9 cellular contexts compared by ENCODE assay signal in the genomic region with DNA sequence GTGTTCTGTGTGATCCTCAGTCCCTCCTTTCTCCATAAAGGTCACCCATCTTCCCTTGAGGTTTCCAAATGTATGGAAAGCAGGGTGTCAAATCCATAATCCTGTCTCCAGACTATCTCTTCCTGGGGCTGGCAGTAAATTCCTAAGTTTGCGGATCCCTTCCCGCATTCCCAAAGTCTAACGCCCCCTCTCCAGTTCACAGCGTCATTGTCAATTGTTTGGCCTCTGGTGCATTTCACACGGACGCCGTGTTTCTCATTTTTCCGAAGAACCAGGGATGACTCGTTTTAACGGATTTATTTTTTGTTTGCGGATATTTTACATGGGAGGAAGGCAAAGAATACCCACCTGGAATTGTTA. TPM values are rescaled to one million over a fixed set of nuclear protein-coding genes. Genes with fewer than 3 reads are reported as not detected.
DNase-seq lines count a peak whose midpoint lies in the region; FAIRE-seq and TF ChIP-seq lines count a peak whose summit lies in the region.
"Had no signal": no experiment of that assay in that cellular context is flagged by ENCODE, and none has a peak within 500 bp of the region (broad histone marks: within the 10 kb centered on the region; RNA-seq: fewer than 3 reads in every experiment).

No MANE protein-coding gene starts in this region.

- H4K20me1 ChIP-seq in hepatocyte (ENCODE audit: insufficient read depth, poor library complexity, severe bottlenecking) = no peaks in the 10 kb centered on the region

- H3K4me1 ChIP-seq in right atrium auricular region (peaks cover 0 to 10% of the 10 kb centered on the region in 2 donors), muscle layer of duodenum (ENCODE audit: control insufficient read depth in 1 of 2, insufficient read depth in 2 of 2, low read length in 2 of 2) (no peaks in the 10 kb centered on the region), hepatocyte (ENCODE audit: insufficient read depth) (no peaks in the 10 kb centered on the region)

- H3K36me3 ChIP-seq in right atrium auricular region = peaks cover 8% of the 10 kb centered on the region
- peaks cover 7 to 10% of the 10 kb centered on the region in 2 donors for H3K36me3 ChIP-seq in muscle layer of duodenum (ENCODE audit: control insufficient read depth in 1 of 2, insufficient read depth in 2 of 2, low read length in 2 of 2)
- no peaks in the 10 kb centered on the region for H3K36me3 ChIP-seq in hepatocyte (replicated peaks; ENCODE audit: insufficient read depth, low read depth)

- peaks cover 47% of the 10 kb centered on the region for H3K36me3 Mint-ChIP-seq in dendritic cell treated with granulocyte-macrophage colony-stimulating factor and Interleukin-4, amounts not matched to agents 40 ng/mL and 50 ng/mL, for 4 days (ENCODE audit: low read depth)

- peak overlapping the region; percentile 20 for H3K4me3 Mint-ChIP-seq in dendritic cell treated with granulocyte-macrophage colony-stimulating factor and Interleukin-4, amounts not matched to agents 40 ng/mL and 50 ng/mL, for 4 days

- TF ChIP-seq CTCF in right atrium auricular region (IDR thresholded peaks at IDR 0.05) = no peak
- no peak for TF ChIP-seq CTCF in hepatocyte (IDR thresholded peaks at IDR 0.05; ENCODE audit: poor library complexity)

- TF ChIP-seq POLR2A in H54 (IDR thresholded peaks at IDR 0.05; ENCODE audit: low read depth, low read length) = no peak

- H3K4me3 ChIP-seq in right atrium auricular region (peak overlapping the region; percentile 70 to 75), muscle layer of duodenum (ENCODE audit: low read depth in 1 of 2, low read length in 2 of 2) (peak overlapping the region; percentile 79 to 82), hepatocyte (no peak overlapping the region)

- peaks cover 15% of the 10 kb centered on the region for H3K4me1 Mint-ChIP-seq in dendritic cell treated with granulocyte-macrophage colony-stimulating factor and Interleukin-4, amounts not matched to agents 40 ng/mL and 50 ng/mL, for 4 days (ENCODE audit: low read depth)

- no peak overlapping the region for H2AFZ ChIP-seq in hepatocyte

- H3K27ac ChIP-seq in right atrium auricular region = peak overlapping the region; percentile 83 to 86
- H3K27ac ChIP-seq in muscle layer of duodenum (ENCODE audit: low read length) = peak overlapping the region; percentile 49
- H3K27ac ChIP-seq in hepatocyte = no peak overlapping the region

- 98% methylated on average over 11 of the region's 11 CpGs for WGBS in hepatocyte (ENCODE audit: low lambda C conversion rate, missing lambda C conversion rate)

- H3K9me3 Mint-ChIP-seq in dendritic cell treated with granulocyte-macrophage colony-stimulating factor and Interleukin-4, amounts not matched to agents 40 ng/mL and 50 ng/mL, for 4 days = peaks cover 79% of the 10 kb centered on the region

- H3K9me2 ChIP-seq in hepatocyte (replicated peaks; ENCODE audit: insufficient read depth) = no peaks in the 10 kb centered on the region

- no peak overlapping the region for H3K27ac Mint-ChIP-seq in dendritic cell treated with granulocyte-macrophage colony-stimulating factor and Interleukin-4, amounts not matched to agents 40 ng/mL and 50 ng/mL, for 4 days

- peaks cover 1% of the 10 kb centered on the region for H3K79me2 ChIP-seq in hepatocyte

- H3K4me2 ChIP-seq in hepatocyte = no peak overlapping the region

- H3K27me3 ChIP-seq in right atrium auricular region (no peaks in the 10 kb centered on the region), muscle layer of duodenum (ENCODE audit: low read depth, low read length) (no peaks in the 10 kb centered on the region), hepatocyte (no peaks in the 10 kb centered on the region)

- intact Hi-C loops in cardiac septum (cut with DNase I) = loop anchor here (10.0 kb wide), 1 partner anchor 139 kb away; the partner anchor contains the start of gene ZNF563
- intact Hi-C loops in dendritic cell treated with granulocyte-macrophage colony-stimulating factor and Interleukin-4, amounts not matched to agents 40 ng/mL and 50 ng/mL, for 4 days (cut with micrococcal nuclease) = no loop called here

- peaks cover 27% of the 10 kb centered on the region for H3K27me3 Mint-ChIP-seq in dendritic cell treated with granulocyte-macrophage colony-stimulating factor and Interleukin-4, amounts not matched to agents 40 ng/mL and 50 ng/mL, for 4 days

- H3K9me3 ChIP-seq in right atrium auricular region (peaks cover 0 to 9% of the 10 kb centered on the region in 2 donors), muscle layer of duodenum (ENCODE audit: control insufficient read depth in 1 of 2, low read length in 2 of 2) (peaks cover 0 to 23% of the 10 kb centered on the region in 2 donors), hepatocyte (ENCODE audit: low read depth) (peaks cover 39% of the 10 kb centered on the region)

- FAIRE-seq in H54 (lab: Jason Lieb, UNC) = no peak
- FAIRE-seq: endometrium had no signal

- DNase-seq in right atrium auricular region (ENCODE audit: low spot score) = no peak
- DNase-seq in cardiac septum (ENCODE audit: low spot score) = no peak
- DNase-seq in H54 (ENCODE audit: insufficient read length, low spot score) = no peak
- DNase-seq in pons (ENCODE audit: low spot score) = no peak
- DNase-seq in NCI-H146 (lab: John Stamatoyannopoulos, UW) = no peak
- no peak for DNase-seq in hepatocyte (ENCODE audit: low spot score)

RNA-seq across cellular contexts. Expression of gene ZNF136, which starts 32.6 kb away (rescaled TPM):
- 1 to 10 TPM; 3.2 to 3.6 TPM for total RNA-seq in right atrium auricular region
- total RNA-seq in cardiac septum = 3.0 TPM
- 9.2 and 10.0 TPM in 2 replicates for total RNA-seq in hepatocyte
- polyA plus RNA-seq in hepatocyte = 5.3 and 7.1 TPM in 2 replicates

RNA-seq across cellular contexts. Expression of gene ZNF625, which starts 38.9 kb away (rescaled TPM):
- total RNA-seq in right atrium auricular region (1 to 10 TPM; 3.2 to 6.3 TPM), cardiac septum (3.1 TPM), hepatocyte (9.7 and 10.3 TPM in 2 replicates)
- 1.8 and 2.3 TPM in 2 replicates for polyA plus RNA-seq in hepatocyte

RNA-seq across cellular contexts. Expression of gene ZNF20, which starts 55.3 kb away (rescaled TPM):
- total RNA-seq in right atrium auricular region (1 to 10 TPM in 1 of 2 donors, under 1 TPM in 1; 0.79 to 1.4 TPM), cardiac septum (1.6 TPM), hepatocyte (4.7 and 5.3 TPM in 2 replicates)
- 1.2 and 2.4 TPM in 2 replicates for polyA plus RNA-seq in hepatocyte
